ENCODE assay signal across 26 cellular contexts in genomic region chr5:97788369-97788768, GRCh38.
"Had no signal": no experiment of that assay in that cellular context is flagged by ENCODE, and none has a peak within 500 bp of the region (broad histone marks: within the 10 kb centered on the region; RNA-seq: fewer than 3 reads in every experiment).

No MANE protein-coding gene starts in this region.

- H3K4me3 Mint-ChIP-seq: naive thymus-derived CD8-positive, alpha-beta T cell; nephron; neural crest cell; stimulated activated naive B cell treated with anti-CD40 and anti-IgM and Interleukin-4, amounts not matched to agents 10 μg/mL and 1 μg/mL and 100 μg/mL, for 72 hours had no signal

- ATAC-seq: left colon; left lung; lower lobe of right lung; naive thymus-derived CD8-positive, alpha-beta T cell; pancreas; right cardiac atrium; sciatic nerve; stimulated activated naive B cell treated with anti-CD40 and anti-IgM and Interleukin-4, amounts not matched to agents 10 μg/mL and 1 μg/mL and 100 μg/mL, for 72 hours; stimulated activated naive CD8-positive, alpha-beta T cell treated with anti-CD3 and anti-CD28 coated beads, Interleukin-15, Interleukin-2, amounts not matched to agents 100 U/mL and 50 U/mL, for 24 hours had no signal

- H3K4me1 Mint-ChIP-seq: naive thymus-derived CD8-positive, alpha-beta T cell; nephron; neural crest cell; stimulated activated naive B cell treated with anti-CD40 and anti-IgM and Interleukin-4, amounts not matched to agents 10 μg/mL and 1 μg/mL and 100 μg/mL, for 72 hours had no signal

- DNase-seq: hippocampal formation; left colon; lower lobe of right lung; mammary epithelial cell; mesenchymal stem cell; naive thymus-derived CD8-positive, alpha-beta T cell; nucleus accumbens; pancreas; posterior cingulate gyrus; retina; right cardiac atrium; spleen; stimulated activated CD4-positive, alpha-beta T cell treated with anti-CD3 and anti-CD28 coated beads, Interleukin-1b, Interleukin-23, amount 100 ng/mL, for 48 hours; stimulated activated CD4-positive, alpha-beta T cell treated with anti-CD3 and anti-CD28 coated beads, Interleukin-2, amount 100 ng/mL, for 48 hours; stimulated activated naive B cell treated with anti-CD40 and anti-IgM and Interleukin-4, amounts not matched to agents 10 μg/mL and 1 μg/mL and 100 μg/mL, for 72 hours; stimulated activated naive CD8-positive, alpha-beta T cell treated with anti-CD3 and anti-CD28 coated beads, Interleukin-15, Interleukin-2, amounts not matched to agents 100 U/mL and 50 U/mL, for 24 hours; stomach; testis; thyroid gland; transverse colon; upper lobe of left lung had no signal

- H3K36me3 Mint-ChIP-seq: naive thymus-derived CD8-positive, alpha-beta T cell had no signal

- H3K27me3 Mint-ChIP-seq: naive thymus-derived CD8-positive, alpha-beta T cell; stimulated activated naive B cell treated with anti-CD40 and anti-IgM and Interleukin-4, amounts not matched to agents 10 μg/mL and 1 μg/mL and 100 μg/mL, for 72 hours had no signal

- FAIRE-seq: keratinocyte, pancreas had no signal

- H3K27ac Mint-ChIP-seq: naive thymus-derived CD8-positive, alpha-beta T cell; nephron; stimulated activated naive B cell treated with anti-CD40 and anti-IgM and Interleukin-4, amounts not matched to agents 10 μg/mL and 1 μg/mL and 100 μg/mL, for 72 hours had no signal
